8 cellular contexts compared by ENCODE assay signal in genomic region chr1:116909511-116910378, GRCh38. TPM values are rescaled to one million over a fixed set of nuclear protein-coding genes. Genes with fewer than 3 reads are reported as not detected.
DNase-seq lines count a peak whose midpoint lies in the region; ATAC-seq and TF ChIP-seq lines count a peak whose summit lies in the region.

Gene PTGFRN (plus strand): TSS chr1:116909916. CDS start chr1:116910204, 288 bp downstream.

- no peaks in the 10 kb centered on the region for H3K9me3 ChIP-seq in duodenal mucosa (ENCODE audit: control insufficient read depth in 1 of 2, low read length in 2 of 2)
- no peaks in the 10 kb centered on the region for H3K9me3 ChIP-seq in liver (ENCODE audit: control insufficient read depth in 4 of 4, low read length in 3 of 4)

- H3K4me3 ChIP-seq in duodenal mucosa (ENCODE audit: low read depth in 1 of 2, low read length in 2 of 2) (peak within 1 kb of the TSS; percentile 79 to 80), liver (ENCODE audit: low read depth in 1 of 3, low read length in 3 of 3) (peak within 1 kb of the TSS; percentile 56 to 84 (median 79))

- H3K27ac ChIP-seq in duodenal mucosa (ENCODE audit: low read depth, low read length): peak within 1 kb of the TSS; percentile 42
- peak within 1 kb of the TSS; percentile 54 to 55 for H3K27ac ChIP-seq in liver (ENCODE audit: low read depth in 1 of 2, low read length in 2 of 2)

- WGBS in liver: 8% methylated on average over 86 of the region's 86 CpGs

- H3K36me3 ChIP-seq in duodenal mucosa (ENCODE audit: control insufficient read depth in 1 of 2, insufficient read depth in 2 of 2, low read length in 2 of 2): no peaks in the 10 kb centered on the region
- H3K36me3 ChIP-seq in liver (ENCODE audit: control insufficient read depth in 4 of 4, insufficient read depth in 3 of 4, low read depth in 1 of 4, low read length in 3 of 4): no peaks in the 10 kb centered on the region

- ATAC-seq in HG03175 (IDR thresholded peaks at IDR 0.05; ENCODE audit: unreplicated experiment) (no peak), GM18517 (IDR thresholded peaks at IDR 0.05; ENCODE audit: unreplicated experiment) (no peak)

- no peak for TF ChIP-seq CTCF in liver (IDR thresholded peaks at IDR 0.05; ENCODE audit: low read depth, low read length, missing input control)

- H3K4me1 ChIP-seq in duodenal mucosa (ENCODE audit: control insufficient read depth in 1 of 2, insufficient read depth in 2 of 2, low read length in 2 of 2) (peaks cover 15 to 33% of the 10 kb centered on the region in 2 donors), liver (ENCODE audit: control insufficient read depth in 4 of 4, insufficient read depth in 4 of 4, low read length in 3 of 4) (peaks cover 0 to 13% (median 7%) of the 10 kb centered on the region in 4 donors)

- DNase-seq in D341Med (ENCODE audit: low spot score) (peak; percentile 61), M059J (ENCODE audit: low read depth) (peak; percentile 66)
- peak; percentile 36 for DNase-seq in activated CD4-positive, CD25-positive, alpha-beta regulatory T cell treated with anti-CD3 and anti-CD28 coated beads, Interleukin-2, amount 50 U/mL, for 72 hours
- peak; percentile 23 for DNase-seq in stimulated activated CD4-positive, alpha-beta T cell treated with anti-CD3 and anti-CD28 coated beads, Interleukin-4, amount 100 ng/mL, for 24 hours

- H3K27me3 ChIP-seq in duodenal mucosa (ENCODE audit: control insufficient read depth in 1 of 2, insufficient read depth in 2 of 2, low read length in 2 of 2) (no peaks in the 10 kb centered on the region), liver (ENCODE audit: control insufficient read depth in 4 of 4, insufficient read depth in 4 of 4, low read length in 3 of 4) (no peaks in the 10 kb centered on the region)

- H3K9ac ChIP-seq in duodenal mucosa (ENCODE audit: low read depth in 1 of 2, low read length in 2 of 2) (peak within 1 kb of the TSS; percentile 69 to 79), liver (ENCODE audit: low read depth in 1 of 2, low read length in 2 of 2) (no peak within 1 kb of the TSS)

- peak in 1 of 2 donors; percentile 7 for TF ChIP-seq RAD21 in liver (IDR thresholded peaks at IDR 0.05)

TF ChIP-seq in liver, 16 proteins besides CTCF, POLR2A, EP300 and RAD21:
- no peak for TF ChIP-seq SP1 (IDR thresholded peaks at IDR 0.05)

RNA-seq across cellular contexts. Expression of gene PTGFRN, which starts in this region (rescaled TPM):
- 61.9 and 144 TPM in 2 replicates for total RNA-seq in M059J (2014; rRNA removed; shearing (Covaris generic))
- 10 to 100 TPM in 1 of 2 donors, 1 to 10 TPM in 1; 6.4 to 12.6 TPM for total RNA-seq in liver
- 1 to 10 TPM; 5.4 to 8.0 TPM for polyA plus RNA-seq in liver

Comparison
In these comparisons a context has a peak if more than half of its experiments do, and no peak if none do; other contexts are left out.
1. H3K9ac ChIP-seq: peak in duodenal mucosa (2 of 2); none in liver (0 of 2).
2. Peak in every context shown above with its lines, with median percentiles within 50 percentile points of each other: DNase-seq.